24 cellular contexts compared by ENCODE assay signal in genomic region chr17:72865954-72866353, GRCh38.
A peak's percentile ranks its signal among the peaks of the same experiment; 100 is the strongest.
DNase-seq lines count a peak whose midpoint lies in the region; ATAC-seq, FAIRE-seq and TF ChIP-seq lines count a peak whose summit lies in the region.
"Had no signal": no experiment of that assay in that cellular context is flagged by ENCODE, and none has a peak within 500 bp of the region (broad histone marks: within the 10 kb centered on the region; RNA-seq: fewer than 3 reads in every experiment).

No MANE protein-coding gene starts in this region.

- no peak overlapping the region for H3K4me3 ChIP-seq in H1 (ENCODE audit: extremely low read depth in 1 of 4, insufficient read depth in 2 of 4, low read depth in 3 of 4, low read length in 4 of 4)
- H3K4me3 ChIP-seq: BLaER1, GM23248 had no signal

- TF ChIP-seq RAD21 in H1 (IDR thresholded peaks at IDR 0.05 in 1 of 2, conservative IDR thresholded peaks at IDR 0.05 in 1 of 2; ENCODE audit: low read depth in 2 of 2, low read length in 2 of 2) = no peak

- DNase-seq in activated CD4-positive, alpha-beta T cell treated with anti-CD3 and anti-CD28 coated beads, Interleukin-2, amount 10 ng/mL, durations not matched to agents 24 days and 14 days = no peak
- no peak for DNase-seq in activated CD4-positive, alpha-beta T cell treated with anti-CD3 and anti-CD28 coated beads, Interleukin-2, amount 50 U/mL, for 1 hour
- DNase-seq in activated T-helper 1 cell treated with anti-CD3 and anti-CD28 coated beads, Interleukin-12 subunit alpha, Interleukin-12 subunit beta, Interleukin-2, Interleukin-4 antibody, amounts not matched to agents 30 ng/mL and 10 ng/mL and 1 ng/mL, durations not matched to agents 14 hours and 24 hours and 36 hours (ENCODE audit: low spot score) = no peak
- DNase-seq in H1 (ENCODE audit: low read depth in 1 of 2, low spot score in 2 of 2) = no peak
- no peak for DNase-seq in mesenteric fat pad (ENCODE audit: low spot score)
- no peak for DNase-seq in left cardiac atrium
- DNase-seq: Caco-2; CD4-positive, CD25-positive, alpha-beta regulatory T cell; CD8-positive, alpha-beta T cell; DMS153; DND-41; GM23248; H9; HFFc6 had no signal

- peaks cover 29% of the 10 kb centered on the region for H3K4me1 Mint-ChIP-seq in activated CD4-positive, alpha-beta T cell treated with anti-CD3 and anti-CD28 coated beads, Interleukin-2, amount 10 ng/mL, durations not matched to agents 24 days and 14 days
- H3K4me1 Mint-ChIP-seq in activated T-helper 1 cell treated with anti-CD3 and anti-CD28 coated beads, Interleukin-12 subunit alpha, Interleukin-12 subunit beta, Interleukin-2, Interleukin-4 antibody, amounts not matched to agents 30 ng/mL and 10 ng/mL and 1 ng/mL, durations not matched to agents 14 hours and 24 hours and 36 hours (ENCODE audit: low read depth) = peaks cover 46% of the 10 kb centered on the region
- H3K4me1 Mint-ChIP-seq: B cell had no signal

- intact Hi-C loops in activated CD4-positive, alpha-beta T cell treated with anti-CD3 and anti-CD28 coated beads, Interleukin-2, amount 10 ng/mL, durations not matched to agents 24 days and 14 days (cut with micrococcal nuclease) = loop anchor here (2.0 kb wide), 1 partner anchor 139 kb away; no protein-coding TSS in a partner anchor
- intact Hi-C loops in activated T-helper 1 cell treated with anti-CD3 and anti-CD28 coated beads, Interleukin-12 subunit alpha, Interleukin-12 subunit beta, Interleukin-2, Interleukin-4 antibody, amounts not matched to agents 30 ng/mL and 10 ng/mL and 1 ng/mL, durations not matched to agents 14 hours and 24 hours and 36 hours (cut with micrococcal nuclease) = loop anchor here (2.0 to 10.0 kb wide), 4 partner anchors 25 to 329 kb away; partner anchors contain the start of gene COG1
- intact Hi-C loops in left cardiac atrium (cut with DNase I) = loop anchor here in 1 of 2 donors (10.0 kb wide), 1 partner anchor 61 kb away; no protein-coding TSS in a partner anchor

- peak overlapping the region; percentile 56 for H3K27ac Mint-ChIP-seq in activated CD4-positive, alpha-beta T cell treated with anti-CD3 and anti-CD28 coated beads, Interleukin-2, amount 10 ng/mL, durations not matched to agents 24 days and 14 days
- H3K27ac Mint-ChIP-seq in activated T-helper 1 cell treated with anti-CD3 and anti-CD28 coated beads, Interleukin-12 subunit alpha, Interleukin-12 subunit beta, Interleukin-2, Interleukin-4 antibody, amounts not matched to agents 30 ng/mL and 10 ng/mL and 1 ng/mL, durations not matched to agents 14 hours and 24 hours and 36 hours = peak overlapping the region; percentile 79
- H3K27ac Mint-ChIP-seq: B cell; CD4-positive, CD25-positive, alpha-beta regulatory T cell; CD8-positive, alpha-beta T cell; H9; HFFc6 had no signal

- H2BK5ac ChIP-seq in H1 (ENCODE audit: low read depth, low read length) = no peak overlapping the region

- 0 out of 2 replicates have a peak overlapping the region, but pooled peaks have one; percentile 6 for H2AK5ac ChIP-seq in H1 (ENCODE audit: low read depth, low read length)

- H3K18ac ChIP-seq in H1 (ENCODE audit: extremely low read depth, low read length) = no peak overlapping the region

- H2BK12ac ChIP-seq in H1 (ENCODE audit: low read depth, low read length) = no peak overlapping the region

- H3K23ac ChIP-seq in H1 (ENCODE audit: insufficient read length) = no peak overlapping the region

- H4K20me1 ChIP-seq in H1 (replicated peaks in 1 of 2; ENCODE audit: control insufficient read depth in 1 of 2, insufficient read depth in 2 of 2, low read length in 2 of 2) = no peaks in the 10 kb centered on the region
- H4K20me1 ChIP-seq: BLaER1 had no signal

- H4K8ac ChIP-seq in H1 (ENCODE audit: extremely low read depth, insufficient read depth, low read length) = no peak overlapping the region

- TF ChIP-seq EP300 in H1 (IDR thresholded peaks at IDR 0.05; ENCODE audit: borderline replicate concordance in 1 of 2, low read depth in 2 of 2, low read length in 2 of 2) = no peak

- peaks cover 4% of the 10 kb centered on the region for H3K36me3 Mint-ChIP-seq in activated CD4-positive, alpha-beta T cell treated with anti-CD3 and anti-CD28 coated beads, Interleukin-2, amount 10 ng/mL, durations not matched to agents 24 days and 14 days (ENCODE audit: low read depth)
- H3K36me3 Mint-ChIP-seq in activated T-helper 1 cell treated with anti-CD3 and anti-CD28 coated beads, Interleukin-12 subunit alpha, Interleukin-12 subunit beta, Interleukin-2, Interleukin-4 antibody, amounts not matched to agents 30 ng/mL and 10 ng/mL and 1 ng/mL, durations not matched to agents 14 hours and 24 hours and 36 hours (ENCODE audit: low read depth) = peaks cover 3% of the 10 kb centered on the region

- no peak overlapping the region for H2BK15ac ChIP-seq in H1 (ENCODE audit: low read length)

- H3K9me3 Mint-ChIP-seq in activated CD4-positive, alpha-beta T cell treated with anti-CD3 and anti-CD28 coated beads, Interleukin-2, amount 10 ng/mL, durations not matched to agents 24 days and 14 days = peaks cover 3% of the 10 kb centered on the region
- peaks cover 4% of the 10 kb centered on the region for H3K9me3 Mint-ChIP-seq in activated T-helper 1 cell treated with anti-CD3 and anti-CD28 coated beads, Interleukin-12 subunit alpha, Interleukin-12 subunit beta, Interleukin-2, Interleukin-4 antibody, amounts not matched to agents 30 ng/mL and 10 ng/mL and 1 ng/mL, durations not matched to agents 14 hours and 24 hours and 36 hours
- H3K9me3 Mint-ChIP-seq: CD4-positive, CD25-positive, alpha-beta regulatory T cell; CD8-positive, alpha-beta T cell; HFFc6 had no signal

- no peaks in the 10 kb centered on the region for H3K4me1 ChIP-seq in H1 (replicated peaks in 1 of 4; ENCODE audit: control insufficient read depth in 3 of 4, insufficient read depth in 4 of 4, low read length in 3 of 4)
- H3K4me1 ChIP-seq: BLaER1, Caco-2 had no signal

- no peaks in the 10 kb centered on the region for H3K79me2 ChIP-seq in H1 (ENCODE audit: control insufficient read depth in 1 of 2, insufficient read depth in 2 of 2, low read length in 2 of 2)

- H2BK20ac ChIP-seq in H1 (ENCODE audit: low read length) = no peak overlapping the region

- no peak overlapping the region for H3K56ac ChIP-seq in H1 (replicated peaks; ENCODE audit: insufficient read length, low read depth, low read length)

- H3K4ac ChIP-seq in H1 (replicated peaks; ENCODE audit: insufficient read length, low read depth, low read length) = no peak overlapping the region

- CTCF ChIA-PET in H1 (lab: Charles Lee; ENCODE audit: partially characterized antibody) = interaction anchor here (0.6 to 0.9 kb wide), 2 partner anchors 14 to 16 kb away, joined by 3 read pairs; no protein-coding TSS in a partner anchor

- no peaks in the 10 kb centered on the region for H3K27me3 ChIP-seq in H1 (replicated peaks in 1 of 4; ENCODE audit: control insufficient read depth in 3 of 4, extremely low read depth in 1 of 4, insufficient read depth in 3 of 4, low read length in 3 of 4)
- H3K27me3 ChIP-seq: BLaER1 had no signal

- no peaks in the 10 kb centered on the region for H3K23me2 ChIP-seq in H1 (ENCODE audit: low read depth, low read length)

- 97% methylated on average over 8 of the region's 8 CpGs; no CpG with 5 or more reads in 1 of the 2 experiments for WGBS in H1 (ENCODE audit: extremely low coverage in 1 of 2, insufficient coverage in 1 of 2, insufficient read length in 1 of 2, insufficient replicate concordance in 2 of 2, low coverage in 1 of 2, low lambda C conversion rate in 2 of 2, missing lambda C conversion rate in 1 of 2), 2 experiments

- no peak overlapping the region for H4K5ac ChIP-seq in H1 (ENCODE audit: insufficient read length, low read depth, low read length)

- no peak for TF ChIP-seq CTCF in H1 (IDR thresholded peaks at IDR 0.05; ENCODE audit: control extremely low read depth in 1 of 3, insufficient read depth in 1 of 3, low read depth in 1 of 3, low read length in 3 of 3)

- no peak overlapping the region for H2AFZ ChIP-seq in H1 (ENCODE audit: low read length)
- H2AFZ ChIP-seq: GM23248 had no signal

- H3K79me1 ChIP-seq in H1 (ENCODE audit: low read depth, low read length) = no peaks in the 10 kb centered on the region

- no peak overlapping the region for H3K4me2 ChIP-seq in H1 (ENCODE audit: insufficient read depth in 1 of 2, low read depth in 2 of 2, low read length in 2 of 2)
- H3K4me2 ChIP-seq: BLaER1 had no signal

- TF ChIP-seq POLR2A in H1 (IDR thresholded peaks at IDR 0.05; ENCODE audit: control extremely low read depth in 1 of 2, low read depth in 2 of 2, low read length in 2 of 2) = no peak

- no peak for FAIRE-seq in H1 (lab: Jason Lieb, UNC)
- FAIRE-seq: A204.1, G401.6, GM12892, GM19239 had no signal

- H4K91ac ChIP-seq in H1 (replicated peaks; ENCODE audit: insufficient read length, low read length) = no peak overlapping the region

- H3K9ac ChIP-seq in H1 (replicated peaks in 1 of 4; ENCODE audit: extremely low read depth in 1 of 4, low read depth in 3 of 4, low read length in 3 of 4) = no peak overlapping the region
- H3K9ac ChIP-seq: BLaER1, GM23248 had no signal

- H3K9me3 ChIP-seq in H1 (ENCODE audit: insufficient read depth in 2 of 2, low read depth in 1 of 2, low read length in 1 of 2) = peaks cover 0 to 7% of the 10 kb centered on the region in 2 experiments; a peak in 2 of 4 replicates

- no peak overlapping the region for H2BK120ac ChIP-seq in H1 (replicated peaks; ENCODE audit: low read depth, low read length)

- H3K27me3 Mint-ChIP-seq in activated CD4-positive, alpha-beta T cell treated with anti-CD3 and anti-CD28 coated beads, Interleukin-2, amount 10 ng/mL, durations not matched to agents 24 days and 14 days = no peaks in the 10 kb centered on the region
- H3K27me3 Mint-ChIP-seq in activated T-helper 1 cell treated with anti-CD3 and anti-CD28 coated beads, Interleukin-12 subunit alpha, Interleukin-12 subunit beta, Interleukin-2, Interleukin-4 antibody, amounts not matched to agents 30 ng/mL and 10 ng/mL and 1 ng/mL, durations not matched to agents 14 hours and 24 hours and 36 hours (ENCODE audit: insufficient read depth) = no peaks in the 10 kb centered on the region
- H3K27me3 Mint-ChIP-seq: B cell; CD4-positive, CD25-positive, alpha-beta regulatory T cell had no signal

- ATAC-seq in GM19023 (IDR thresholded peaks at IDR 0.05; ENCODE audit: unreplicated experiment) (no peak), left cardiac atrium (no peak)
- ATAC-seq: CD8-positive, alpha-beta T cell; HCT116 had no signal

- no peak overlapping the region for H3K27ac ChIP-seq in H1 (ENCODE audit: low read depth, low read length)
- H3K27ac ChIP-seq: 22Rv1, BLaER1, C4-2B, GM23248 had no signal

- POLR2A ChIA-PET in H1 (lab: Charles Lee; ENCODE audit: partially characterized antibody) = no interaction called here

- no peaks in the 10 kb centered on the region for H3K36me3 ChIP-seq in H1 (ENCODE audit: control insufficient read depth in 2 of 4, insufficient read depth in 4 of 4, low read length in 3 of 4)

- no peak overlapping the region for H3K14ac ChIP-seq in H1 (ENCODE audit: insufficient read length)

- H3K4me3 Mint-ChIP-seq in activated CD4-positive, alpha-beta T cell treated with anti-CD3 and anti-CD28 coated beads, Interleukin-2, amount 10 ng/mL, durations not matched to agents 24 days and 14 days = no peak overlapping the region
- no peak overlapping the region for H3K4me3 Mint-ChIP-seq in activated T-helper 1 cell treated with anti-CD3 and anti-CD28 coated beads, Interleukin-12 subunit alpha, Interleukin-12 subunit beta, Interleukin-2, Interleukin-4 antibody, amounts not matched to agents 30 ng/mL and 10 ng/mL and 1 ng/mL, durations not matched to agents 14 hours and 24 hours and 36 hours
- H3K4me3 Mint-ChIP-seq: B cell; CD4-positive, CD25-positive, alpha-beta regulatory T cell; CD8-positive, alpha-beta T cell; H9; HFFc6 had no signal
